15 cellular contexts compared by ENCODE assay signal in the genomic region with DNA sequence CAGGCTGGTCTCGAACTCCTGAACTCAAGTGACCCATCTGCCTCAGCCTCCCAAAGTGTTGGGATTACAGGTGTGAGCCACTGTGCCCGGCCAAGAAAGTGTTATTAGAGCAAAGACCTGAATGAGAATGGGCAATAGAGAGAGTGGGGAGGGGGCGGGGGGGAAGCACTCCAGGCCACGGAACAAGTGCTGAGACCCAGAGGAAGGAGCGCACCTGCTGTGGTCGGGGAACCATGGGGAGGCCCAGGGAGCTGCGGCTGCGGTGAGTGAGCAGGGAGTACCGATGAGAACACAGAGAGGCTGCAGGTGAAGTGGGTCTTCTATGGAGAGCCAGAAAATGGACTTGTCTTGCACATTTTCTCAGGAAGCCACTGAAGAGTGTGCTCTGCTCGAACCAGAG.
DNase-seq lines count a peak whose midpoint lies in the region; ATAC-seq and TF ChIP-seq lines count a peak whose summit lies in the region.
"Had no signal": no experiment of that assay in that cellular context is flagged by ENCODE, and none has a peak within 500 bp of the region (broad histone marks: within the 10 kb centered on the region; RNA-seq: fewer than 3 reads in every experiment).

No MANE protein-coding gene starts in this region.

- DNase-seq in GM03348 (ENCODE audit: low spot score) (peak; percentile 1), GM20000 (ENCODE audit: low spot score) (peak; percentile 7), NCI-H2107 treated with DMSO at 0.1 percent for 48 hours (lab: John Stamatoyannopoulos, UW; ENCODE audit: unreplicated experiment) (peak; percentile 92), germinal center (ENCODE audit: low spot score) (peak; percentile 18), RKO (ENCODE audit: low spot score) (no peak)
- no peak for DNase-seq in stimulated activated CD4-positive, alpha-beta T cell treated with anti-CD3 and anti-CD28 coated beads, Interleukin-2, amount 100 ng/mL, for 48 hours
- no peak for DNase-seq in activated CD4-positive, alpha-beta T cell treated with anti-CD3 and anti-CD28 coated beads for 1 hour
- DNase-seq: BE2C; CD8-positive, alpha-beta T cell; EL; NCI-H2081; NCI-H446; NCI-H82; SW 1271 had no signal

- TF ChIP-seq CTCF in GM20000 (IDR thresholded peaks at IDR 0.05; ENCODE audit: extremely low read depth, missing control alignments), result no peak

- ATAC-seq in GM21360 (IDR thresholded peaks at IDR 0.05; ENCODE audit: unreplicated experiment), result no peak
- ATAC-seq: CD8-positive, alpha-beta T cell had no signal

Comparison
In these comparisons a context has a peak if more than half of its experiments do, and no peak if none do; other contexts are left out.
1. DNase-seq: peak in GM03348 (single experiment), GM20000 (single experiment), NCI-H2107 treated with DMSO at 0.1 percent for 48 hours (single experiment) and germinal center (single experiment); none in stimulated activated CD4-positive, alpha-beta T cell treated with anti-CD3 and anti-CD28 coated beads, Interleukin-2, amount 100 ng/mL, for 48 hours (0 of 2), activated CD4-positive, alpha-beta T cell treated with anti-CD3 and anti-CD28 coated beads for 1 hour (single experiment) and RKO (single experiment).